In the genomic region with DNA sequence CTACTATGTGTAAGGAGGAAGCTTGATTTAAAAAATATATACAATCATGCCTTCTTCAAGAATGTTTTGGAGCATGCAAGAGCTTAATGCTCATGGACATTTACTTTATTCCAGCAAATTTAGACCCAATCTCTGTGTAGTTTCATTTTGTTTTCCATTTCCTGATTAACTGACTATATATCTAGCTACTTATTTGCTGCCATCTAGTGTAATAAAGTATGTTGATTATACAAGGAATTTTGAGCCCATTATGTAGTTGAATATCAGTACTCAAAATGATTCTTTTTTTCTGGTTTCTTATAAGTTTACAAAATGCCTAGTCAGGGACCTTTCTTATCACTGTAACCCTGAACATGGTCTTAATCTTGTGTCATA, we compare ENCODE assay signal across 10 cellular contexts.
DNase-seq lines count a peak whose midpoint lies in the region; ATAC-seq and TF ChIP-seq lines count a peak whose summit lies in the region.
"Had no signal": no experiment of that assay in that cellular context is flagged by ENCODE, and none has a peak within 500 bp of the region (broad histone marks: within the 10 kb centered on the region; RNA-seq: fewer than 3 reads in every experiment).

No MANE protein-coding gene starts in this region.

- DNase-seq in H4 (ENCODE audit: low spot score) (peak; percentile 36), RPMI7951 (ENCODE audit: low read depth) (peak; percentile 14), cardiac muscle cell (ENCODE audit: low read depth in 1 of 2, low spot score in 1 of 2) (peak in 1 of 2 donors; percentile 40), sciatic nerve (ENCODE audit: low spot score) (no peak), NCI-H146 (lab: John Stamatoyannopoulos, UW) (no peak), NCI-H774 (lab: John Stamatoyannopoulos, UW) (no peak), NCI-H1105 (lab: John Stamatoyannopoulos, UW) (no peak), NCI-H2196 treated with DMSO at 0.1 percent for 48 hours (lab: John Stamatoyannopoulos, UW; ENCODE audit: unreplicated experiment) (no peak)
- DNase-seq: activated T-cell treated with anti-CD3 and anti-CD28 coated beads, Interleukin-2, amount 50 U/mL, for 1 hour; NCI-H1048 had no signal

- TF ChIP-seq CTCF in cardiac muscle cell (IDR thresholded peaks at IDR 0.05; ENCODE audit: low read depth, low read length): peak; percentile 28

- intact Hi-C loops in sciatic nerve (cut with DNase I): no loop called here

- no peaks in the 10 kb centered on the region for H3K27me3 ChIP-seq in cardiac muscle cell

- H3K36me3 ChIP-seq in cardiac muscle cell: no peaks in the 10 kb centered on the region

- ATAC-seq in sciatic nerve: peak; percentile 53

- no peaks in the 10 kb centered on the region for H3K9me3 ChIP-seq in cardiac muscle cell (ENCODE audit: low read depth)

- H3K27ac ChIP-seq in cardiac muscle cell: no peak overlapping the region

- peaks cover 14% of the 10 kb centered on the region for H3K4me1 ChIP-seq in cardiac muscle cell (ENCODE audit: low read depth)

- no peak overlapping the region for H3K4me3 ChIP-seq in cardiac muscle cell

Comparison
In these comparisons a context has a peak if more than half of its experiments do, and no peak if none do; other contexts are left out.
1. DNase-seq: peak in H4 (single experiment) and RPMI7951 (single experiment); none in sciatic nerve (single experiment), NCI-H146 (single experiment), NCI-H774 (single experiment), NCI-H1105 (single experiment) and NCI-H2196 treated with DMSO at 0.1 percent for 48 hours (single experiment).